ENCODE assay signal across 1 cellular context in genomic region chr13:24716446-24716845, GRCh38.
TF ChIP-seq lines count a peak whose summit lies in the region.

No MANE protein-coding gene starts in this region.

TF ChIP-seq in GM23338, 12 proteins besides CTCF, POLR2A, EP300 and RAD21 (continued from another document):
- TF ChIP-seq EZH2 (IDR thresholded peaks at IDR 0.05; ENCODE audit: low read depth, unreplicated experiment) = no peak
- no peak for TF ChIP-seq CREB1 (CRISPR knock-in tag; IDR thresholded peaks at IDR 0.05; ENCODE audit: low read depth)
- no peak for TF ChIP-seq ZNF462 (CRISPR knock-in tag; IDR thresholded peaks at IDR 0.05)
